In genomic region chr3:49081429-49081828, GRCh38 we compare ENCODE assay signal across 2 cellular contexts.
TF ChIP-seq lines count a peak whose summit lies in the region.

No MANE protein-coding gene starts in this region.

TF ChIP-seq in HEK293, 187 proteins besides CTCF, POLR2A, EP300 and RAD21:
- TF ChIP-seq ZSCAN16 (tag by site-specific recombination; IDR thresholded peaks at IDR 0.05) (no peak), ZNF530 (tag by site-specific recombination; IDR thresholded peaks at IDR 0.05; ENCODE audit: low read depth) (no peak), EGR2 (tag by site-specific recombination; IDR thresholded peaks at IDR 0.05; ENCODE audit: low read depth) (0 out of 2 replicates have a peak, but pooled peaks have one; percentile 14), ZNF37A (tag by site-specific recombination; IDR thresholded peaks at IDR 0.05) (no peak), ZNF362 (tag by site-specific recombination; IDR thresholded peaks at IDR 0.05) (no peak), ZNF518A (tag by site-specific recombination; conservative IDR thresholded peaks at IDR 0.05; ENCODE audit: low read depth) (no peak), SP7 (tag by site-specific recombination; IDR thresholded peaks at IDR 0.05) (peak; percentile 34; the same call in 1 of the 2 replicates), ZBTB7A (tag by site-specific recombination; IDR thresholded peaks at IDR 0.05; ENCODE audit: low read depth) (no peak), ZNF132 (tag by site-specific recombination; IDR thresholded peaks at IDR 0.05; ENCODE audit: borderline replicate concordance) (no peak), ZNF843 (tag by site-specific recombination; IDR thresholded peaks at IDR 0.05) (no peak)

TF ChIP-seq in K562, 482 proteins besides CTCF, POLR2A, EP300 and RAD21:
- no peak for TF ChIP-seq SAP30 (IDR thresholded peaks at IDR 0.05; ENCODE audit: borderline replicate concordance, insufficient read depth, low read depth, low read length, poor library complexity, severe bottlenecking)
- no peak for TF ChIP-seq CBFA2T2 (conservative IDR thresholded peaks at IDR 0.05)
- no peak for TF ChIP-seq CBX3 (IDR thresholded peaks at IDR 0.05; ENCODE audit: borderline replicate concordance in 1 of 2, low read length in 2 of 2)
- TF ChIP-seq ZKSCAN8 (CRISPR knock-in tag; IDR thresholded peaks at IDR 0.05), result no peak
- TF ChIP-seq ZNF316 (IDR thresholded peaks at IDR 0.05), result no peak
- no peak for TF ChIP-seq HDAC1 (IDR thresholded peaks at IDR 0.05)
- TF ChIP-seq NFIX (CRISPR knock-in tag; IDR thresholded peaks at IDR 0.05; ENCODE audit: low read depth), result no peak
- TF ChIP-seq HNRNPUL1 (IDR thresholded peaks at IDR 0.05; ENCODE audit: low read length), result no peak
- TF ChIP-seq PHB (CRISPR knock-in tag; IDR thresholded peaks at IDR 0.05), result no peak
- no peak for TF ChIP-seq ZNF277 (CRISPR knock-in tag; IDR thresholded peaks at IDR 0.05; ENCODE audit: borderline replicate concordance)
- no peak for TF ChIP-seq CCAR2 (IDR thresholded peaks at IDR 0.05; ENCODE audit: low read depth, low read length)
- no peak for TF ChIP-seq NR1H2 (CRISPR knock-in tag; IDR thresholded peaks at IDR 0.05)
- no peak for TF ChIP-seq DACH1 (IDR thresholded peaks at IDR 0.05; ENCODE audit: partially characterized antibody)
- TF ChIP-seq AFF4 (CRISPR knock-in tag; IDR thresholded peaks at IDR 0.05), result no peak
- TF ChIP-seq SRSF9 (IDR thresholded peaks at IDR 0.05; ENCODE audit: borderline replicate concordance, low read depth, low read length), result no peak
- TF ChIP-seq FOXJ2 (tag; IDR thresholded peaks at IDR 0.05), result no peak
